In the genomic region with DNA sequence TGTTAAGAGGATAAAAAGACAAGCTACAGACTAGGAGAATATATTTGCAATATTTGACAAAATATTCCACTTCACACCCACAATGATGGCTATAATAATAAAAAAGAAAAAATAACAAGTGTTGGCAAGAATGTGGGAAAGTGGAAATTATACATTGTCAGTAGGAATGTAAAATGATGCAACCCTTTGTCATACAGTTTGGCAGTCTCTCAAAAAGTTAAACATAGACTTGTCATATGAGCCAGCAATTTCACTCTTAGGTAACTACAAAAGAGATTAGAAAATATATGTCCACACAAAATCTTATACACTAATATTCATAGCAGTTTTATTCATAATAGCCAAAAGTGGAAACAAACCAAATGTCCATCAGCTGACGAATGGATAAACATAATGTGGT, we compare ENCODE assay signal across 20 cellular contexts. TPM values are rescaled to one million over a fixed set of nuclear protein-coding genes. Genes with fewer than 3 reads are reported as not detected.
"Had no signal": no experiment of that assay in that cellular context is flagged by ENCODE, and none has a peak within 500 bp of the region (broad histone marks: within the 10 kb centered on the region; RNA-seq: fewer than 3 reads in every experiment).

No MANE protein-coding gene starts in this region.

- H3K27ac ChIP-seq: brain microvascular endothelial cell, esophagus squamous epithelium, lower lobe of right lung, upper lobe of left lung had no signal

- H3K27me3 ChIP-seq: brain microvascular endothelial cell, esophagus squamous epithelium, upper lobe of left lung had no signal

- H3K9me3 ChIP-seq: esophagus squamous epithelium, lower lobe of right lung, upper lobe of left lung had no signal

- H3K36me3 ChIP-seq: brain microvascular endothelial cell, esophagus squamous epithelium, lower lobe of right lung, upper lobe of left lung had no signal

- H3K4me3 ChIP-seq: esophagus squamous epithelium, lower lobe of right lung, upper lobe of left lung had no signal

- ATAC-seq: effector memory CD8-positive, alpha-beta T cell; left lobe of liver; lower lobe of right lung; natural killer cell treated with Interleukin-12 subunit alpha and Interleukin-12 subunit beta and Interleukin-15 and Interleukin-18, amount 100 ng/mL, for 72 hours; stimulated activated naive CD8-positive, alpha-beta T cell treated with anti-CD3 and anti-CD28 coated beads, Interleukin-15, Interleukin-2, amounts not matched to agents 100 U/mL and 50 U/mL, for 24 hours had no signal

- DNase-seq: activated CD4-positive, alpha-beta T cell treated with anti-CD3 and anti-CD28 coated beads for 1 hour; activated CD4-positive, alpha-beta T cell treated with anti-CD3 and anti-CD28 coated beads, Interleukin-2, amount 50 U/mL, for 1 hour; activated gamma-delta T cell treated with Interleukin-2 at 50 U/mL for 16 hours; activated T-cell treated with anti-CD3 and anti-CD28 coated beads, Interleukin-2, amount 50 U/mL, for 1 hour; aorta; brain microvascular endothelial cell; effector memory CD8-positive, alpha-beta T cell; esophagus squamous epithelium; foreskin melanocyte; immature natural killer cell; lower lobe of right lung; retina; stimulated activated CD4-positive, alpha-beta T cell treated with anti-CD3 and anti-CD28 coated beads, Interleukin-4, amount 100 ng/mL, for 24 hours; stimulated activated naive CD8-positive, alpha-beta T cell treated with anti-CD3 and anti-CD28 coated beads, Interleukin-15, Interleukin-2, amounts not matched to agents 100 U/mL and 50 U/mL, for 24 hours; T-helper 1 cell; upper lobe of left lung had no signal

- H3K4me1 ChIP-seq: esophagus squamous epithelium, lower lobe of right lung, upper lobe of left lung had no signal

RNA-seq across cellular contexts. Expression of a gene that starts 5.2 kb away (rescaled TPM):
- total RNA-seq: endothelial cell of umbilical vein, osteocyte had no signal
